19 cellular contexts compared by ENCODE assay signal in the genomic region with DNA sequence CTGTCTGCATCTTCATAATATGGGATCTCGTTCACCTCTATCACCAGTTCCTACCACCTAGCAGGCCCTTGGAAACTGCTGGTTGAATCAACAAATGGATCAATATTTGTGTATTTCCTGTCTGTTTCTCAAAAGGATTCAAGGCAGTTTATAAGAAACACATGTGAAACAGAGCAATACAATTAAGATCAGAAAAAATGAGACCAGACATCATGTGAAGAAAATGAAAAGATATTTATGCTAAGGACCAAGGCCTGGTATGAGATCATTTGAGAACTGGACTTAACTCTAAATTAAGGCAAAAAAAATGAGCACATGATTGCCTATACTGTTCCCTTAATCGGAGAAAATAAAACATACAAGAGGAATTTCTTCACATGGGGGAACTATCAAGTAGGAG.
"Had no signal": no experiment of that assay in that cellular context is flagged by ENCODE, and none has a peak within 500 bp of the region (broad histone marks: within the 10 kb centered on the region; RNA-seq: fewer than 3 reads in every experiment).

No MANE protein-coding gene starts in this region.

- H3K4me3 Mint-ChIP-seq: immature natural killer cell, memory B cell, naive B cell had no signal

- H3K27me3 ChIP-seq: foreskin keratinocyte, neutrophil, right atrium auricular region, sigmoid colon, tibial nerve, upper lobe of right lung, vagina had no signal

- DNase-seq: effector memory CD4-positive, alpha-beta T cell; foreskin keratinocyte; immature natural killer cell; left ventricle myocardium inferior; lower lobe of right lung; naive B cell; posterior cingulate gyrus; sigmoid colon; stimulated activated CD4-positive, alpha-beta T cell treated with anti-CD3 and anti-CD28 coated beads, Interleukin-2, amount 100 ng/mL, for 24 hours; stimulated activated naive CD4-positive, alpha-beta T cell treated with Interleukin-2 at 50 U/mL for 16 hours; upper lobe of right lung had no signal

- H3K4me1 Mint-ChIP-seq: immature natural killer cell, memory B cell, naive B cell had no signal

- H3K27ac Mint-ChIP-seq: immature natural killer cell, memory B cell, naive B cell had no signal

- FAIRE-seq: endometrium, keratinocyte had no signal

- H3K4me1 ChIP-seq: lower lobe of right lung, right atrium auricular region, sigmoid colon, tibial nerve, upper lobe of right lung, vagina had no signal

- H3K4me3 ChIP-seq: left ventricle myocardium inferior, lower lobe of right lung, right atrium auricular region, sigmoid colon, skin epidermis, tibial nerve, upper lobe of right lung, vagina had no signal

- H3K9me3 Mint-ChIP-seq: memory B cell, naive B cell had no signal

- H3K27ac ChIP-seq: foreskin keratinocyte, left ventricle myocardium inferior, lower lobe of right lung, neutrophil, right atrium auricular region, sigmoid colon, tibial nerve, upper lobe of right lung, vagina had no signal

- H3K36me3 ChIP-seq: left ventricle myocardium inferior, lower lobe of right lung, neutrophil, right atrium auricular region, sigmoid colon, tibial nerve, upper lobe of right lung, vagina had no signal

- H3K9me3 ChIP-seq: left ventricle myocardium inferior, lower lobe of right lung, neutrophil, right atrium auricular region, sigmoid colon, tibial nerve, upper lobe of right lung, vagina had no signal

- H3K27me3 Mint-ChIP-seq: memory B cell, naive B cell had no signal

- H3K36me3 Mint-ChIP-seq: immature natural killer cell, memory B cell, naive B cell had no signal
